29 cellular contexts compared by ENCODE assay signal in genomic region chr17:60047046-60047445, GRCh38.
"Had no signal": no experiment of that assay in that cellular context is flagged by ENCODE, and none has a peak within 500 bp of the region (broad histone marks: within the 10 kb centered on the region; RNA-seq: fewer than 3 reads in every experiment).

No MANE protein-coding gene starts in this region.

- ATAC-seq: effector memory CD8-positive, alpha-beta T cell; esophagus mucosa; foreskin keratinocyte; gastrocnemius medialis; gastroesophageal sphincter; heart left ventricle; heart right ventricle had no signal

- H3K4me2 ChIP-seq: hepatocyte had no signal

- H3K27ac ChIP-seq: colonic mucosa, coronary artery, dorsolateral prefrontal cortex, epithelial cell of prostate, esophagus muscularis mucosa, esophagus squamous epithelium, foreskin keratinocyte, gastrocnemius medialis, gastroesophageal sphincter, heart left ventricle, heart right ventricle, hepatocyte had no signal

- DNase-seq: colonic mucosa; cortex of kidney; dermis blood vessel endothelial cell; dorsolateral prefrontal cortex; effector CD4-positive, alpha-beta T cell; effector CD8-positive, alpha-beta T cell; effector memory CD4-positive, alpha-beta T cell; effector memory CD8-positive, alpha-beta T cell; endodermal cell; erythroblast; esophagus squamous epithelium; foreskin fibroblast; foreskin melanocyte; gastrocnemius medialis; glutamatergic neuron; head of caudate nucleus; heart left ventricle; heart right ventricle had no signal

- H3K4me1 ChIP-seq: colonic mucosa, esophagus muscularis mucosa, esophagus squamous epithelium, foreskin keratinocyte, gastrocnemius medialis, gastroesophageal sphincter, heart left ventricle, heart right ventricle had no signal

- H2AFZ ChIP-seq: hepatocyte had no signal

- H3K27me3 ChIP-seq: colonic mucosa, dorsolateral prefrontal cortex, esophagus muscularis mucosa, esophagus squamous epithelium, foreskin keratinocyte, gastrocnemius medialis, gastroesophageal sphincter, heart left ventricle, heart right ventricle, hepatocyte had no signal

- H3K4me3 ChIP-seq: colonic mucosa, coronary artery, dorsolateral prefrontal cortex, esophagus muscularis mucosa, esophagus squamous epithelium, gastrocnemius medialis, gastroesophageal sphincter, heart left ventricle, heart right ventricle, hepatocyte had no signal

- H3K79me2 ChIP-seq: hepatocyte had no signal

- H3K9me3 ChIP-seq: colonic mucosa, esophagus muscularis mucosa, esophagus squamous epithelium, gastrocnemius medialis, gastroesophageal sphincter, heart left ventricle, heart right ventricle had no signal

- FAIRE-seq: colon, endometrium, endothelial cell of umbilical vein, frontal cortex had no signal
